Comparison of ENCODE assay signal across 8 cellular contexts in genomic region chr6:17281497-17282481, GRCh38. TPM values are rescaled to one million over a fixed set of nuclear protein-coding genes. Genes with fewer than 3 reads are reported as not detected.
DNase-seq lines count a peak whose midpoint lies in the region; ATAC-seq and TF ChIP-seq lines count a peak whose summit lies in the region.

No MANE protein-coding gene starts in this region.

- CTCF ChIA-PET in IMR-90 (lab: Yijun Ruan, JAX), result no interaction called here
- CTCF ChIA-PET in mammary epithelial cell (lab: Charles Lee; ENCODE audit: low non-redundant PET), result no interaction called here

- H4K20me1 ChIP-seq in IMR-90 (ENCODE audit: insufficient read depth, low read length) (no peaks in the 10 kb centered on the region), mammary epithelial cell (ENCODE audit: insufficient read depth, low read length) (no peaks in the 10 kb centered on the region)

- dilution Hi-C loops in IMR-90 (cut with HindIII; ENCODE audit: low sequenced_read_pairs, unreplicated experiment) (no loop called here), mammary epithelial cell (cut with HindIII; ENCODE audit: low sequenced_read_pairs) (no loop called here)

- H2BK20ac ChIP-seq in IMR-90 (ENCODE audit: low read depth, low read length), result peak overlapping the region; percentile 38; the same call in 1 of the 2 replicates

- TF ChIP-seq POLR2A in IMR-90 (IDR thresholded peaks at IDR 0.05; ENCODE audit: low read depth, low read length), result no peak

- H3K18ac ChIP-seq in IMR-90 (ENCODE audit: low read depth, low read length), result peak overlapping the region; percentile 86

- peak overlapping the region; percentile 88 for H3K14ac ChIP-seq in IMR-90 (replicated peaks; ENCODE audit: low read depth, low read length)

- peak overlapping the region; percentile 65 for H4K5ac ChIP-seq in IMR-90 (ENCODE audit: low read depth, low read length)

- peak overlapping the region; percentile 80 for H3K23ac ChIP-seq in IMR-90 (ENCODE audit: low read depth, low read length)

- no peaks in the 10 kb centered on the region for H3K9me3 Mint-ChIP-seq in stimulated activated memory B cell treated with anti-CD40 and anti-IgM and Interleukin-4, amounts not matched to agents 10 μg/mL and 1 μg/mL and 100 μg/mL, for 72 hours

- H3K27me3 ChIP-seq in IMR-90 (ENCODE audit: control insufficient read depth, insufficient read depth, low read length) (no peaks in the 10 kb centered on the region), mammary epithelial cell (ENCODE audit: insufficient read depth, low read length) (no peaks in the 10 kb centered on the region)

- peak overlapping the region; percentile 66; the same call in 1 of the 2 replicates for H4K91ac ChIP-seq in IMR-90 (ENCODE audit: insufficient read depth, low read depth, low read length)

- peak; percentile 16 for ATAC-seq in IMR-90 (ENCODE audit: low read depth)
- ATAC-seq in stimulated activated memory B cell treated with anti-CD40 and anti-IgM and Interleukin-4, amounts not matched to agents 10 μg/mL and 1 μg/mL and 100 μg/mL, for 72 hours, result peak; percentile 29
- ATAC-seq in GM21576 (IDR thresholded peaks at IDR 0.05; ENCODE audit: unreplicated experiment), result no peak
- no peak for ATAC-seq in GM19397 (IDR thresholded peaks at IDR 0.05; ENCODE audit: unreplicated experiment)

- H3K36me3 Mint-ChIP-seq in stimulated activated memory B cell treated with anti-CD40 and anti-IgM and Interleukin-4, amounts not matched to agents 10 μg/mL and 1 μg/mL and 100 μg/mL, for 72 hours, result no peaks in the 10 kb centered on the region

- peaks cover 5 to 29% of the 10 kb centered on the region in 2 experiments; a peak in 3 of 4 replicates for H3K79me1 ChIP-seq in IMR-90 (ENCODE audit: low read depth in 1 of 2, low read length in 2 of 2)

- H3K36me3 ChIP-seq in IMR-90 (ENCODE audit: control insufficient read depth, insufficient read depth, low read length) (no peaks in the 10 kb centered on the region), mammary epithelial cell (ENCODE audit: insufficient read depth, low read length) (no peaks in the 10 kb centered on the region)

- POLR2A ChIA-PET in IMR-90 (lab: Charles Lee; ENCODE audit: unreplicated experiment), result no interaction called here

- H3K4me3 ChIP-seq in IMR-90 (ENCODE audit: insufficient read depth, low read depth, low read length) (peak overlapping the region; percentile 98), mammary epithelial cell (replicated peaks in 1 of 3; ENCODE audit: insufficient read depth in 1 of 3, low read depth in 2 of 3, low read length in 3 of 3) (peak overlapping the region; percentile 61 to 76 (median 64))

- TF ChIP-seq RAD21 in IMR-90 (IDR thresholded peaks at IDR 0.05; ENCODE audit: low read length), result no peak

- H3K9me1 ChIP-seq in IMR-90 (ENCODE audit: insufficient read depth, low read length), result peaks cover 8% of the 10 kb centered on the region; the same call in 1 of the 2 replicates

- H3K9ac ChIP-seq in IMR-90 (ENCODE audit: low read depth, low read length) (peak overlapping the region; percentile 89), mammary epithelial cell (ENCODE audit: insufficient read depth, low read length) (peak overlapping the region; percentile 20)

- peak overlapping the region; percentile 56 for H3K56ac ChIP-seq in IMR-90 (ENCODE audit: extremely low read depth, insufficient read depth, low read length)

- peak overlapping the region; percentile 49 for H3K4ac ChIP-seq in IMR-90 (ENCODE audit: low read depth, low read length)

- H3K9me3 ChIP-seq in IMR-90 (ENCODE audit: control insufficient read depth, insufficient read depth, low read length) (no peaks in the 10 kb centered on the region), mammary epithelial cell (replicated peaks; ENCODE audit: insufficient read depth, low read length) (no peaks in the 10 kb centered on the region)

- peak; percentile 2 for DNase-seq in CD1c-positive myeloid dendritic cell (ENCODE audit: extremely low spot score)
- peak; percentile 24 for DNase-seq in IMR-90
- no peak for DNase-seq in mammary epithelial cell
- peak; percentile 65 for DNase-seq in left kidney (ENCODE audit: low read depth, low spot score)
- DNase-seq in SW 1271 (lab: John Stamatoyannopoulos, UW), result no peak

- H3K27ac ChIP-seq in IMR-90 (ENCODE audit: insufficient read depth, low read length) (peak overlapping the region; percentile 79), mammary epithelial cell (ENCODE audit: insufficient read depth, low read depth, low read length) (no peak overlapping the region)

- peak overlapping the region in 1 of 2 experiments; percentile 50; a peak in 3 of 4 replicates for H4K8ac ChIP-seq in IMR-90 (ENCODE audit: low read depth in 2 of 2, low read length in 2 of 2)

- intact Hi-C loops in IMR-90 (cut with micrococcal nuclease), result loop anchor here (1.0 to 2.0 kb wide), 2 partner anchors 125 to 303 kb away; no protein-coding TSS in a partner anchor
- intact Hi-C loops in mammary epithelial cell (cut with micrococcal nuclease), result loop anchor here (2.0 kb wide), 1 partner anchor 303 kb away; no protein-coding TSS in a partner anchor

- in situ Hi-C loops in IMR-90 (cut with MboI; ENCODE audit: low sequenced_read_pairs), result loop anchor here (10.0 kb wide), 1 partner anchor 303 kb away; no protein-coding TSS in a partner anchor
- in situ Hi-C loops in mammary epithelial cell (cut with MboI; ENCODE audit: low sequenced_read_pairs in 2 of 2), result no loop called here

- H3K4me2 ChIP-seq in IMR-90 (ENCODE audit: low read depth, low read length) (peak overlapping the region; percentile 81), mammary epithelial cell (ENCODE audit: insufficient read depth, low read depth, low read length) (peak overlapping the region; percentile 98)

- peaks cover 9% of the 10 kb centered on the region for H3K4me1 Mint-ChIP-seq in stimulated activated memory B cell treated with anti-CD40 and anti-IgM and Interleukin-4, amounts not matched to agents 10 μg/mL and 1 μg/mL and 100 μg/mL, for 72 hours

- peak overlapping the region; percentile 74; the same call in 1 of the 3 replicates for H2BK15ac ChIP-seq in IMR-90 (ENCODE audit: low read depth, low read length)

- WGBS in IMR-90 (ENCODE audit: extremely low coverage in 2 of 2, insufficient read length in 1 of 2), 2 experiments, result 2% methylated on average over 9 of the region's 77 CpGs; no CpG with 5 or more reads in 1 of the 2 experiments
- 5% methylated on average over 26 of the region's 77 CpGs for WGBS in mammary epithelial cell (ENCODE audit: low coverage, missing lambda C conversion rate)

- H2AK5ac ChIP-seq in IMR-90 (ENCODE audit: low read depth, low read length), result peak overlapping the region; percentile 21; the same call in 1 of the 2 replicates

- peak overlapping the region; percentile 69 for H2BK5ac ChIP-seq in IMR-90 (ENCODE audit: low read depth, low read length, poor library complexity, severe bottlenecking)

- peaks cover 14% of the 10 kb centered on the region for H3K4me1 ChIP-seq in IMR-90 (ENCODE audit: control insufficient read depth, insufficient read depth, low read length)
- H3K4me1 ChIP-seq in mammary epithelial cell (ENCODE audit: insufficient read depth, low read length), result peaks cover 25% of the 10 kb centered on the region

- TF ChIP-seq CTCF in IMR-90 (conservative IDR thresholded peaks at IDR 0.05; ENCODE audit: low read depth, low read length) (no peak), mammary epithelial cell (conservative IDR thresholded peaks at IDR 0.05 in 1 of 2, IDR thresholded peaks at IDR 0.05 in 1 of 2; ENCODE audit: extremely low read depth in 1 of 2, insufficient read depth in 1 of 2, low read depth in 1 of 2, low read length in 2 of 2) (no peak)

- H3K4me3 Mint-ChIP-seq in stimulated activated memory B cell treated with anti-CD40 and anti-IgM and Interleukin-4, amounts not matched to agents 10 μg/mL and 1 μg/mL and 100 μg/mL, for 72 hours, result peak overlapping the region; percentile 70

- BruUV-seq in IMR-90 (replicated peaks; lab: Mats Ljungman, UMichigan), result no TSS peak
- no TSS peak for BruUV-seq in mammary epithelial cell (replicated peaks; lab: Mats Ljungman, UMichigan)

- H3K27me3 Mint-ChIP-seq in stimulated activated memory B cell treated with anti-CD40 and anti-IgM and Interleukin-4, amounts not matched to agents 10 μg/mL and 1 μg/mL and 100 μg/mL, for 72 hours, result peaks cover 65% of the 10 kb centered on the region

- peak overlapping the region; percentile 76 for H2BK120ac ChIP-seq in IMR-90 (ENCODE audit: low read depth, low read length)

- H3K79me2 ChIP-seq in mammary epithelial cell (ENCODE audit: insufficient read depth, low read length), result no peaks in the 10 kb centered on the region

- H3K27ac Mint-ChIP-seq in stimulated activated memory B cell treated with anti-CD40 and anti-IgM and Interleukin-4, amounts not matched to agents 10 μg/mL and 1 μg/mL and 100 μg/mL, for 72 hours, result no peak overlapping the region

- H2AK9ac ChIP-seq in IMR-90 (replicated peaks; ENCODE audit: low read depth, low read length, poor library complexity), result peak overlapping the region; percentile 43

- H2AFZ ChIP-seq in IMR-90 (replicated peaks; ENCODE audit: low read length, poor library complexity), result peak overlapping the region; percentile 91
- H2AFZ ChIP-seq in mammary epithelial cell (ENCODE audit: low read depth, low read length), result peak overlapping the region; percentile 98

TF ChIP-seq in IMR-90, 13 proteins besides CTCF, POLR2A, EP300 and RAD21 (continues in another document):
- TF ChIP-seq BHLHE40 (IDR thresholded peaks at IDR 0.05; ENCODE audit: low read depth, low read length) (no peak), SMC3 (IDR thresholded peaks at IDR 0.05; ENCODE audit: low read depth, low read length) (no peak), CHD1 (IDR thresholded peaks at IDR 0.05; ENCODE audit: low read depth, low read length) (no peak), RFX5 (IDR thresholded peaks at IDR 0.05; ENCODE audit: low read depth, low read length) (no peak), FOS (IDR thresholded peaks at IDR 0.05; ENCODE audit: low read depth, low read length) (no peak), MAFK (IDR thresholded peaks at IDR 0.05; ENCODE audit: low read depth, low read length) (no peak), MXI1 (IDR thresholded peaks at IDR 0.05; ENCODE audit: borderline replicate concordance, low read depth, low read length) (no peak)

RNA-seq across cellular contexts. Expression of gene RBM24, which starts 0.6 kb away (rescaled TPM):
- total RNA-seq in IMR-90 (2012; rRNA removed) (4.1 and 6.7 TPM in 2 replicates), mammary epithelial cell (1 to 10 TPM in 1 of 2 donors, under 1 TPM in 1; 0.49 to 4.7 TPM)
- polyA plus RNA-seq in IMR-90 (2012; rRNA removed) (6.6 and 8.1 TPM in 2 replicates), mammary epithelial cell (0.54 TPM)
- polyA plus RNA-seq in IMR-90 (2012; cell fraction: cytosol; rRNA removed), result 3.4 and 9.8 TPM in 2 replicates
- polyA plus RNA-seq in IMR-90 (2012; cell fraction: nucleus; rRNA removed; ENCODE audit: low replicate concordance), result 10.1 and 17.8 TPM in 2 replicates
- not detected for polyA minus RNA-seq in mammary epithelial cell

Comparison
In these comparisons a context has a peak if more than half of its experiments do, and no peak if none do; other contexts are left out.
1. DNase-seq: peak in CD1c-positive myeloid dendritic cell (single experiment), IMR-90 (single experiment) and left kidney (single experiment); none in mammary epithelial cell (single experiment) and SW 1271 (0 of 2).
2. ATAC-seq: peak in IMR-90 (single experiment) and stimulated activated memory B cell treated with anti-CD40 and anti-IgM and Interleukin-4, amounts not matched to agents 10 μg/mL and 1 μg/mL and 100 μg/mL, for 72 hours (single experiment); none in GM21576 (single experiment) and GM19397 (single experiment).